Comparison of ENCODE assay signal across 8 cellular contexts in the genomic region with DNA sequence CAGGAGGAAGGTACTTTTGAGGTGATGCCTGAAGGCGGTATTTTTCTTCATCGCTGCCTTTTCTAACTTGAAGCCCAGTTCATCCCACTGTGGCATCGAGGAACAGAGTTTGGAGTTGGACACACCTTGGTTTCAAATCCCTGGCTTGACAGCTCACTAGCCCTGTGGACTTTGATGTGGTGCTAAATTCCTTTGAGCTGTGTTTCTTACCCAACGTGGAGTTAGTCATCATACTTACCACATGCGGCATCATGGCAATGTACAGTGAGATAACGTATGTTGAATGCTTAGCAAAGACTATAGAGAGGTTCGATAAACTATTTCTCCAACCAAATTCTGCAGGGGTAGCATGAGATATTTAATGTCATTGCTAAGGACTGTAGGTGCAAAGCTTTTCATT. TPM values are rescaled to one million over a fixed set of nuclear protein-coding genes. Genes with fewer than 3 reads are reported as not detected.
DNase-seq lines count a peak whose midpoint lies in the region; ATAC-seq, FAIRE-seq and TF ChIP-seq lines count a peak whose summit lies in the region.

No MANE protein-coding gene starts in this region.

- peaks cover 45% of the 10 kb centered on the region for H3K79me1 ChIP-seq in trophoblast cell (ENCODE audit: low read length)

- DNase-seq in Panc1 (ENCODE audit: low read depth, low spot score) (peak; percentile 72), trophoblast cell (peak; percentile 88 to 94), frontal cortex (ENCODE audit: low spot score in 2 of 2) (no peak), NCI-H526 treated with DMSO at 0.1 percent for 48 hours (lab: John Stamatoyannopoulos, UW) (no peak)

- 40 to 45% methylated on average over 7 of the region's 7 CpGs for WGBS in esophagus, 2 donors
- WGBS in trophoblast cell (ENCODE audit: extremely low coverage, insufficient coverage, insufficient read length): no CpG with 5 or more reads among the region's 7 CpGs

- peak overlapping the region; percentile 36 for H2BK5ac ChIP-seq in trophoblast cell (ENCODE audit: low read depth, low read length, poor library complexity)

- H4K91ac ChIP-seq in trophoblast cell (ENCODE audit: low read depth, low read length): no peak overlapping the region

- H3K27ac ChIP-seq in Panc1 (ENCODE audit: low read length): no peak overlapping the region; the same call in 1 of the 2 replicates
- peak overlapping the region; percentile 11 to 75 for H3K27ac ChIP-seq in esophagus (ENCODE audit: low read depth in 2 of 2, low read length in 1 of 2)
- H3K27ac ChIP-seq in trophoblast cell (ENCODE audit: low read depth, low read length): peak overlapping the region; percentile 48

- H4K12ac ChIP-seq in trophoblast cell (ENCODE audit: low read depth, low read length): no peak overlapping the region

- ATAC-seq in Panc1 (no peak), HG03342 (IDR thresholded peaks at IDR 0.05; ENCODE audit: unreplicated experiment) (no peak), GM19035 (IDR thresholded peaks at IDR 0.05; ENCODE audit: unreplicated experiment) (no peak)

- H3K36me3 ChIP-seq in ES-I3 (ENCODE audit: insufficient read depth, low read length) (no peaks in the 10 kb centered on the region), Panc1 (ENCODE audit: control insufficient read depth, insufficient read depth, low read length) (no peaks in the 10 kb centered on the region; the same call in none of the 2 replicates), esophagus (ENCODE audit: control insufficient read depth in 2 of 2, insufficient read depth in 2 of 2, low read length in 1 of 2) (no peaks in the 10 kb centered on the region), trophoblast cell (ENCODE audit: control insufficient read depth in 1 of 2, insufficient read depth in 2 of 2, low read length in 2 of 2) (peaks cover 0 to 5% of the 10 kb centered on the region in 2 experiments)

- no peak overlapping the region for H2AFZ ChIP-seq in trophoblast cell (ENCODE audit: insufficient read depth, low read length, poor library complexity)

- CTCF ChIA-PET in Panc1 (lab: Charles Lee): no interaction called here

- peak overlapping the region; percentile 21 for H2BK12ac ChIP-seq in trophoblast cell (ENCODE audit: low read length)

- peak overlapping the region; percentile 28 for H3K14ac ChIP-seq in trophoblast cell (ENCODE audit: low read length)

- H3K79me2 ChIP-seq in trophoblast cell (ENCODE audit: control insufficient read depth, insufficient read depth, low read length, poor library complexity): peaks cover 43% of the 10 kb centered on the region

- H3K18ac ChIP-seq in trophoblast cell (ENCODE audit: low read length): peak overlapping the region; percentile 64

- H3K27me3 ChIP-seq in Panc1 (ENCODE audit: control insufficient read depth, insufficient read depth, low read length) (no peaks in the 10 kb centered on the region), esophagus (ENCODE audit: control insufficient read depth in 1 of 2, insufficient read depth in 2 of 2, low read length in 2 of 2) (no peaks in the 10 kb centered on the region), trophoblast cell (ENCODE audit: insufficient read depth, low read length) (no peaks in the 10 kb centered on the region)

- H3K4me1 ChIP-seq in ES-I3 (ENCODE audit: insufficient read depth, low read length) (peaks cover 34% of the 10 kb centered on the region), Panc1 (ENCODE audit: control insufficient read depth, insufficient read depth, low read length) (peaks cover 45% of the 10 kb centered on the region), esophagus (ENCODE audit: control insufficient read depth in 2 of 2, insufficient read depth in 2 of 2, low read length in 1 of 2) (peaks cover 10 to 36% of the 10 kb centered on the region in 2 donors), trophoblast cell (ENCODE audit: control insufficient read depth in 1 of 2, insufficient read depth in 2 of 2, low read length in 2 of 2) (peaks cover 22 to 42% of the 10 kb centered on the region in 2 experiments)

- POLR2A ChIA-PET in Panc1 (lab: Charles Lee): no interaction called here

- peak overlapping the region; percentile 48 for H3K4ac ChIP-seq in trophoblast cell (ENCODE audit: low read depth, low read length)

- no peak overlapping the region for H4K8ac ChIP-seq in trophoblast cell (ENCODE audit: low read depth, low read length)

- peak overlapping the region; percentile 8 for H2BK120ac ChIP-seq in trophoblast cell (ENCODE audit: insufficient read depth, low read length, poor library complexity)

- H3K4me3 ChIP-seq in Panc1 (ENCODE audit: low read depth in 2 of 2, low read length in 2 of 2) (peak overlapping the region in 1 of 2 experiments; percentile 36; a peak in 1 of 4 replicates), esophagus (ENCODE audit: low read depth in 1 of 2, low read length in 2 of 2) (no peak overlapping the region), trophoblast cell (ENCODE audit: low read depth, low read length) (no peak overlapping the region)

- H3K23ac ChIP-seq in trophoblast cell (ENCODE audit: low read length): no peak overlapping the region

- peak overlapping the region; percentile 1; the same call in 1 of the 2 replicates for H3K9ac ChIP-seq in ES-I3 (ENCODE audit: low read depth, low read length)
- H3K9ac ChIP-seq in trophoblast cell (ENCODE audit: low read length): no peak overlapping the region

- intact Hi-C loops in Panc1 (cut with micrococcal nuclease; ENCODE audit: unreplicated experiment): loop anchor here (5.0 kb wide), 1 partner anchor 55 kb away; no protein-coding TSS in a partner anchor

- no peak for FAIRE-seq in frontal cortex (lab: Jason Lieb, UNC)

- in situ Hi-C loops in Panc1 (cut with HindIII; ENCODE audit: low pct_unique_long_range_greater_than_20kb, low sequenced_read_pairs): no loop called here

- TF ChIP-seq CTCF in Panc1 (IDR thresholded peaks at IDR 0.05): no peak

- BruUV-seq in Panc1 (replicated peaks; lab: Mats Ljungman, UMichigan): no TSS peak

- no peaks in the 10 kb centered on the region for H3K9me3 ChIP-seq in ES-I3 (ENCODE audit: control insufficient read depth, insufficient read depth, low read length)
- H3K9me3 ChIP-seq in Panc1 (ENCODE audit: control insufficient read depth, insufficient read depth, low read depth, low read length): peaks cover 5% of the 10 kb centered on the region; the same call in 1 of the 2 replicates
- H3K9me3 ChIP-seq in esophagus (ENCODE audit: control insufficient read depth in 2 of 2, insufficient read depth in 1 of 2, low read depth in 1 of 2, low read length in 1 of 2): no peaks in the 10 kb centered on the region
- no peaks in the 10 kb centered on the region for H3K9me3 ChIP-seq in trophoblast cell (ENCODE audit: insufficient read depth, low read depth, low read length)

- H2AK5ac ChIP-seq in trophoblast cell (ENCODE audit: low read length): peak overlapping the region; percentile 90

- peak overlapping the region; percentile 67 for H3K4me2 ChIP-seq in trophoblast cell (ENCODE audit: low read length)

RNA-seq across cellular contexts. Expression of gene PLEKHG3, which starts 3.4 kb away (rescaled TPM):
- total RNA-seq in Panc1 (2021; ENCODE audit: unreplicated experiment): 34.0 TPM
- polyA plus RNA-seq in Panc1 (2012; ENCODE audit: insufficient read length): 27.0 TPM
- polyA plus RNA-seq in esophagus: 10 to 100 TPM; 23.1 to 27.1 TPM
- 54.5 and 57.2 TPM in 2 replicates for polyA plus RNA-seq in trophoblast cell (2013)
- total RNA-seq in frontal cortex: 7.3 TPM

Comparison
In these comparisons a context has a peak if more than half of its experiments do, and no peak if none do; other contexts are left out.
1. DNase-seq: peak in Panc1 (single experiment) and trophoblast cell (2 of 2); none in frontal cortex (0 of 2) and NCI-H526 treated with DMSO at 0.1 percent for 48 hours (single experiment).